16 cellular contexts compared by ENCODE assay signal in the genomic region with DNA sequence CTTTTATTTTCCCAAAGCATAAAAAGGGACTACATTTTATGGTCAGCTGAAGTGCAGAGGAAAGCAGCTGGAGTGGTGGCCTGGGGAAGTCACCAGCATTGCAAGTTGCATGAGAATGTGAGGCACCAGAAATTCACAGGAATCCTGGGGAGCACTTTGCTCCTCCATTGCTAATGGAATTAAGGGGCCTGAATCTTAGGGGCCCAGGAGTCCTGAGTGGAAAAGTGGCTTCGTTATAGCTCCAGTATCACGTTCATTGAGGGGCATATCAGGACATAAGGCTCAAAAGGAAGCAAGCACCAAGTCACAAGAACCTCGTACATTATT. TPM values are rescaled to one million over a fixed set of nuclear protein-coding genes. Genes with fewer than 3 reads are reported as not detected.
"Had no signal": no experiment of that assay in that cellular context is flagged by ENCODE, and none has a peak within 500 bp of the region (broad histone marks: within the 10 kb centered on the region; RNA-seq: fewer than 3 reads in every experiment).

No MANE protein-coding gene starts in this region.

- H3K9me3 Mint-ChIP-seq: activated CD4-positive, alpha-beta T cell treated with anti-CD3 and anti-CD28 coated beads, Interleukin-2, amount 10 ng/mL, durations not matched to agents 7 days and 5 days; activated naive CD8-positive, alpha-beta T cell treated with anti-CD3 and anti-CD28 coated beads, Interleukin-2, amount 50 U/mL, for 24 hours; activated T-helper 17 cell treated with anti-CD3 and anti-CD28 coated beads, Interleukin-2, amount 50 U/mL, for 72 hours; natural killer cell treated with Interleukin-12 subunit alpha and Interleukin-12 subunit beta and Interleukin-15 and Interleukin-18, amount 100 ng/mL, for 72 hours had no signal

- H3K27ac ChIP-seq: left lung had no signal

- DNase-seq: activated CD4-positive, alpha-beta T cell treated with anti-CD3 and anti-CD28 coated beads, Interleukin-2, amount 10 ng/mL, durations not matched to agents 7 days and 5 days; activated naive CD4-positive, alpha-beta T cell treated with Interleukin-2 at 50 U/mL for 16 hours; activated naive CD8-positive, alpha-beta T cell treated with anti-CD3 and anti-CD28 coated beads, Interleukin-2, amount 50 U/mL, for 24 hours; hypothalamus; kidney; left lung; nucleus accumbens; stimulated activated CD4-positive, alpha-beta T cell treated with anti-CD3 and anti-CD28 coated beads, Interleukin-4, amount 100 ng/mL, for 24 hours; stimulated activated naive CD4-positive, alpha-beta T cell; substantia nigra; trophoblast cell had no signal

- H3K36me3 ChIP-seq: left lung had no signal

- H3K4me3 ChIP-seq: left lung, skin epidermis had no signal

- ATAC-seq: activated naive CD8-positive, alpha-beta T cell treated with anti-CD3 and anti-CD28 coated beads, Interleukin-2, amount 50 U/mL, for 24 hours; activated T-helper 17 cell treated with anti-CD3 and anti-CD28 coated beads, Interleukin-2, amount 50 U/mL, for 72 hours; esophagus mucosa; natural killer cell treated with Interleukin-12 subunit alpha and Interleukin-12 subunit beta and Interleukin-15 and Interleukin-18, amount 100 ng/mL, for 72 hours had no signal

- H3K27me3 Mint-ChIP-seq: activated naive CD8-positive, alpha-beta T cell treated with anti-CD3 and anti-CD28 coated beads, Interleukin-2, amount 50 U/mL, for 24 hours; activated T-helper 17 cell treated with anti-CD3 and anti-CD28 coated beads, Interleukin-2, amount 50 U/mL, for 72 hours; natural killer cell treated with Interleukin-12 subunit alpha and Interleukin-12 subunit beta and Interleukin-15 and Interleukin-18, amount 100 ng/mL, for 72 hours had no signal

- H3K27ac Mint-ChIP-seq: activated CD4-positive, alpha-beta T cell treated with anti-CD3 and anti-CD28 coated beads, Interleukin-2, amount 10 ng/mL, durations not matched to agents 7 days and 5 days; activated naive CD8-positive, alpha-beta T cell treated with anti-CD3 and anti-CD28 coated beads, Interleukin-2, amount 50 U/mL, for 24 hours; activated T-helper 17 cell treated with anti-CD3 and anti-CD28 coated beads, Interleukin-2, amount 50 U/mL, for 72 hours; natural killer cell treated with Interleukin-12 subunit alpha and Interleukin-12 subunit beta and Interleukin-15 and Interleukin-18, amount 100 ng/mL, for 72 hours had no signal

- H3K9me3 ChIP-seq: left lung had no signal

- H3K4me1 Mint-ChIP-seq: activated CD4-positive, alpha-beta T cell treated with anti-CD3 and anti-CD28 coated beads, Interleukin-2, amount 10 ng/mL, durations not matched to agents 7 days and 5 days; activated naive CD8-positive, alpha-beta T cell treated with anti-CD3 and anti-CD28 coated beads, Interleukin-2, amount 50 U/mL, for 24 hours; activated T-helper 17 cell treated with anti-CD3 and anti-CD28 coated beads, Interleukin-2, amount 50 U/mL, for 72 hours had no signal

- H3K27me3 ChIP-seq: left lung had no signal

- H3K36me3 Mint-ChIP-seq: natural killer cell treated with Interleukin-12 subunit alpha and Interleukin-12 subunit beta and Interleukin-15 and Interleukin-18, amount 100 ng/mL, for 72 hours had no signal

- H3K4me3 Mint-ChIP-seq: activated CD4-positive, alpha-beta T cell treated with anti-CD3 and anti-CD28 coated beads, Interleukin-2, amount 10 ng/mL, durations not matched to agents 7 days and 5 days; activated naive CD8-positive, alpha-beta T cell treated with anti-CD3 and anti-CD28 coated beads, Interleukin-2, amount 50 U/mL, for 24 hours; activated T-helper 17 cell treated with anti-CD3 and anti-CD28 coated beads, Interleukin-2, amount 50 U/mL, for 72 hours; natural killer cell treated with Interleukin-12 subunit alpha and Interleukin-12 subunit beta and Interleukin-15 and Interleukin-18, amount 100 ng/mL, for 72 hours had no signal

- H3K4me1 ChIP-seq: left lung had no signal

RNA-seq across cellular contexts. Expression of a gene that starts 53.0 kb away (rescaled TPM):
- total RNA-seq: activated CD8-positive, alpha-beta memory T cell treated with anti-CD3 and anti-CD28 coated beads for 36 hours; activated T-helper 17 cell treated with anti-CD3 and anti-CD28 coated beads, Interleukin-2, amount 50 U/mL, for 72 hours had no signal
